In the genomic region with DNA sequence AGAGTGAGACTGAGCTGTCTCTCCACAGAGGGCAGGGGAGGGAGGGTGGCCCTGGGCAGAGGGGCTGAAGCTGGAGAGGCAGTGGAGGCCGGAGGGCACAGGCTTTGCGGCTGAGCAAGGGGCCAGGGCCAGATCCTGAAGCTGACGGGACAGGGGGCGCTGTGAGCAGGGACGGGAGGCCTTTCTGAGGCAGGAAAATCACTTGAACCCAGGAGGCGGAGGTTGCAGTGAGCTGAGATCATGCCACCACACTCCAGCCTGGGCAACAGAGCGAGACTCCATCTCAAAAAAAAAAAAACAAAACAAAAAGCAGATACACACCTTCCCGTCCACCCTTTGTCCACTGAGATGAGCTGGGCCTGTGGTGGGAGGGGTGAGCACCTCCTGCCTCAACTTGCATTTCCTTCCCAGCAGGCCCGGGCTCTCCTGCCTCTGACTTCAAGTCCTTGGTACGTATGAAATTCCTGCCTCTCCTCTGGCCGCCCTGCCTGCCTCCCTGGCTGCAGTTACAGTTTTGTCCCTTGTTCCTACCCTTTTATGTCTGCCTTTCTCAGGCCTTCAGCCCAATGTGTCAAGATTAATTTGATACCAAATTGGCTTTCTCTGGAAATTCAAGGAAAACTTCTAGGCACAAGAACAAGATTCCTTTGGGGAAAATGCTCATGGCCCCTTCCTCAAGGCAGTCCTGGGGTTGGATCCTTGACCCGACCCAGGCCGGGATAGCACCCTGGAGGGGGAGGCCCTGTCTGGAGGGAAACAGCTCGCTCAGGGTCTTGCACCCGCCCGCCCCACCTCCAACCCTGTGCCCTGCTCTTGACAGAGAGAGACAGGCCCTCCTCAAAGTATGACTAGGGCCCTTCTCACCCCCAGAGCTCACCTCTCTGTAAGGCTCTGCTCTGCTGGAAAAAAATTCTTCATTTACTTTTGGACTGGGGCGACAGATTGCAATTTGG, we compare ENCODE assay signal across 11 cellular contexts. TPM values are rescaled to one million over a fixed set of nuclear protein-coding genes. Genes with fewer than 3 reads are reported as not detected.
DNase-seq lines count a peak whose midpoint lies in the region; ATAC-seq and TF ChIP-seq lines count a peak whose summit lies in the region.
"Had no signal": no experiment of that assay in that cellular context is flagged by ENCODE, and none has a peak within 500 bp of the region (broad histone marks: within the 10 kb centered on the region; RNA-seq: fewer than 3 reads in every experiment).

No MANE protein-coding gene starts in this region.

- TF ChIP-seq CTCF in IMR-90 (conservative IDR thresholded peaks at IDR 0.05; ENCODE audit: low read depth, low read length) (no peak), endodermal cell (conservative IDR thresholded peaks at IDR 0.05) (peak; percentile 66), dorsolateral prefrontal cortex (IDR thresholded peaks at IDR 0.05 in 54 of 56, conservative IDR thresholded peaks at IDR 0.05 in 2 of 56; ENCODE audit: low read depth in 1 of 56, partially characterized antibody in 56 of 56) (no peak)

- peaks cover 23% of the 10 kb centered on the region for H3K9me1 ChIP-seq in IMR-90 (ENCODE audit: insufficient read depth, low read length)

- H3K4ac ChIP-seq in IMR-90 (ENCODE audit: low read depth, low read length) = peak overlapping the region; percentile 94
- peak overlapping the region; percentile 20 for H3K4ac ChIP-seq in mesendoderm (ENCODE audit: low read depth, low read length)

- DNase-seq in A172 (ENCODE audit: low spot score) (peak; percentile 82), IMR-90 (peak; percentile 87), endodermal cell (peak; percentile 90), mesendoderm (peak; percentile 95), NCI-H774 (lab: John Stamatoyannopoulos, UW) (no peak), dorsolateral prefrontal cortex (no peak)
- DNase-seq: effector memory CD4-positive, alpha-beta T cell; NCI-H524; occipital lobe had no signal

- H2BK5ac ChIP-seq in IMR-90 (ENCODE audit: low read depth, low read length, poor library complexity, severe bottlenecking) (peak overlapping the region; percentile 96), mesendoderm (ENCODE audit: low read length) (peak overlapping the region; percentile 19)

- H3K9ac ChIP-seq in IMR-90 (ENCODE audit: low read depth, low read length) (peak overlapping the region; percentile 69), endodermal cell (ENCODE audit: extremely low read depth, low read length, poor library complexity, severe bottlenecking) (peak overlapping the region; percentile 2), mesendoderm (ENCODE audit: low read length) (peak overlapping the region; percentile 40)

- H3K14ac ChIP-seq in IMR-90 (replicated peaks; ENCODE audit: low read depth, low read length) = peak overlapping the region; percentile 87

- no peaks in the 10 kb centered on the region for H3K9me3 Mint-ChIP-seq in endodermal cell

- peak overlapping the region; percentile 76 for H2BK20ac ChIP-seq in IMR-90 (ENCODE audit: low read depth, low read length)

- H2BK120ac ChIP-seq in IMR-90 (ENCODE audit: low read depth, low read length) (peak overlapping the region; percentile 97), mesendoderm (ENCODE audit: low read depth, low read length) (no peak overlapping the region)

- peak overlapping the region; percentile 99 for H4K91ac ChIP-seq in IMR-90 (ENCODE audit: insufficient read depth, low read depth, low read length)

- peak overlapping the region; percentile 78 for H3K18ac ChIP-seq in IMR-90 (ENCODE audit: low read depth, low read length)
- peak overlapping the region; percentile 16 for H3K18ac ChIP-seq in mesendoderm (ENCODE audit: low read length)

- H2BK15ac ChIP-seq in IMR-90 (ENCODE audit: low read depth, low read length) (peak overlapping the region; percentile 91; the same call in 2 of the 3 replicates), mesendoderm (replicated peaks; ENCODE audit: low read depth) (no peak overlapping the region)

- H3K4me3 ChIP-seq in IMR-90 (ENCODE audit: insufficient read depth, low read depth, low read length) = no peak overlapping the region
- H3K4me3 ChIP-seq in endodermal cell (ENCODE audit: low read length) = no peak overlapping the region
- H3K4me3 ChIP-seq in mesendoderm (ENCODE audit: low read length) = no peak overlapping the region
- H3K4me3 ChIP-seq in dorsolateral prefrontal cortex = no peak overlapping the region

- no peaks in the 10 kb centered on the region for H3K36me3 Mint-ChIP-seq in endodermal cell (ENCODE audit: low read depth)

- H3K56ac ChIP-seq in IMR-90 (ENCODE audit: extremely low read depth, insufficient read depth, low read length) (peak overlapping the region; percentile 86), mesendoderm (ENCODE audit: low read length) (peak overlapping the region; percentile 71)

- H2AFZ ChIP-seq in IMR-90 (replicated peaks; ENCODE audit: low read length, poor library complexity) = peak overlapping the region; percentile 86

- no peaks in the 10 kb centered on the region for H4K20me1 ChIP-seq in IMR-90 (ENCODE audit: insufficient read depth, low read length)

- 0 out of 4 replicates have a peak, but pooled peaks cover 0 to 4% of the 10 kb centered on the region in 2 experiments for H3K79me1 ChIP-seq in IMR-90 (ENCODE audit: low read depth in 1 of 2, low read length in 2 of 2)
- no peaks in the 10 kb centered on the region for H3K79me1 ChIP-seq in mesendoderm (ENCODE audit: low read length)

- WGBS in IMR-90 (ENCODE audit: extremely low coverage in 2 of 2, insufficient read length in 1 of 2), 2 experiments = 46% methylated on average over 6 of the region's 17 CpGs; no CpG with 5 or more reads in 1 of the 2 experiments
- 80 to 81% methylated on average over 11 to 17 of the region's 17 CpGs for WGBS in endodermal cell (ENCODE audit: insufficient coverage in 1 of 2, insufficient read length in 1 of 2), 2 experiments
- no CpG with 5 or more reads among the region's 17 CpGs for WGBS in mesendoderm (ENCODE audit: extremely low coverage, insufficient coverage, low lambda C conversion rate)

- H3K27me3 Mint-ChIP-seq in endodermal cell (ENCODE audit: insufficient read depth) = peaks cover 9% of the 10 kb centered on the region

- intact Hi-C loops in IMR-90 (cut with micrococcal nuclease) (loop anchor here (10.0 kb wide), 1 partner anchor 173 kb away; a partner anchor contains a TSS), dorsolateral prefrontal cortex (cut with DNase I) (no loop called here)

- no peaks in the 10 kb centered on the region for H3K36me3 ChIP-seq in IMR-90 (ENCODE audit: control insufficient read depth, insufficient read depth, low read length)
- no peaks in the 10 kb centered on the region for H3K36me3 ChIP-seq in endodermal cell (ENCODE audit: control insufficient read depth, insufficient read depth, low read length)
- H3K36me3 ChIP-seq in mesendoderm (ENCODE audit: control insufficient read depth, insufficient read depth, low read length) = no peaks in the 10 kb centered on the region

- H3K27ac ChIP-seq in IMR-90 (ENCODE audit: insufficient read depth, low read length) = peak overlapping the region; percentile 83
- H3K27ac ChIP-seq in endodermal cell (ENCODE audit: low read depth, low read length) = peak overlapping the region; percentile 59
- H3K27ac ChIP-seq in mesendoderm (ENCODE audit: low read depth, low read length) = peak overlapping the region; percentile 32
- H3K27ac ChIP-seq in dorsolateral prefrontal cortex = no peak overlapping the region

- in situ Hi-C loops in IMR-90 (cut with MboI; ENCODE audit: low sequenced_read_pairs) = no loop called here

- dilution Hi-C loops in IMR-90 (cut with HindIII; ENCODE audit: low sequenced_read_pairs, unreplicated experiment) = no loop called here

- peak; percentile 93 for ATAC-seq in IMR-90 (ENCODE audit: low read depth)
- ATAC-seq in HG02642 (IDR thresholded peaks at IDR 0.05; ENCODE audit: poor library complexity, unreplicated experiment) = no peak
- ATAC-seq in GM18870 (IDR thresholded peaks at IDR 0.05; ENCODE audit: unreplicated experiment) = no peak

- CTCF ChIA-PET in IMR-90 (lab: Yijun Ruan, JAX) = interaction anchor here (0.6 to 2.7 kb wide), 6 partner anchors 10 to 282 kb away, joined by 3 to 13 read pairs (median 3); a partner anchor contains a TSS

- H4K8ac ChIP-seq in IMR-90 (ENCODE audit: low read depth in 2 of 2, low read length in 2 of 2) (peak overlapping the region; percentile 77 to 96), mesendoderm (ENCODE audit: low read depth, low read length) (no peak overlapping the region)

- no TSS peak for BruUV-seq in IMR-90 (replicated peaks; lab: Mats Ljungman, UMichigan)

- TF ChIP-seq POLR2A in IMR-90 (IDR thresholded peaks at IDR 0.05; ENCODE audit: low read depth, low read length) = no peak

- H2AK9ac ChIP-seq in IMR-90 (replicated peaks; ENCODE audit: low read depth, low read length, poor library complexity) = peak overlapping the region; percentile 95

- H4K5ac ChIP-seq in IMR-90 (ENCODE audit: low read depth, low read length) (peak overlapping the region; percentile 79), mesendoderm (ENCODE audit: low read length) (no peak overlapping the region)

- peak overlapping the region; percentile 74 for H3K27ac Mint-ChIP-seq in endodermal cell

- H3K79me2 ChIP-seq in mesendoderm (ENCODE audit: control insufficient read depth, insufficient read depth, low read length) = no peaks in the 10 kb centered on the region

- peak overlapping the region; percentile 89 for H2AK5ac ChIP-seq in IMR-90 (ENCODE audit: low read depth, low read length)
- H2AK5ac ChIP-seq in mesendoderm (ENCODE audit: low read length) = no peak overlapping the region

- H3K9me3 ChIP-seq in IMR-90 (ENCODE audit: control insufficient read depth, insufficient read depth, low read length) = no peaks in the 10 kb centered on the region
- H3K9me3 ChIP-seq in endodermal cell (ENCODE audit: control insufficient read depth, low read length) = no peaks in the 10 kb centered on the region

- H3K23ac ChIP-seq in IMR-90 (ENCODE audit: low read depth, low read length) (peak overlapping the region; percentile 80), mesendoderm (ENCODE audit: low read length) (no peak overlapping the region)

- H3K27me3 ChIP-seq in IMR-90 (ENCODE audit: control insufficient read depth, insufficient read depth, low read length) (no peaks in the 10 kb centered on the region), endodermal cell (ENCODE audit: control insufficient read depth, insufficient read depth, low read length, poor library complexity, severe bottlenecking) (no peaks in the 10 kb centered on the region), mesendoderm (ENCODE audit: insufficient read depth, low read length, poor library complexity) (no peaks in the 10 kb centered on the region), dorsolateral prefrontal cortex (no peaks in the 10 kb centered on the region)

- H3K4me1 ChIP-seq in IMR-90 (ENCODE audit: control insufficient read depth, insufficient read depth, low read length) = peaks cover 27% of the 10 kb centered on the region
- H3K4me1 ChIP-seq in endodermal cell (ENCODE audit: control insufficient read depth, insufficient read depth, low read length) = no peaks in the 10 kb centered on the region
- peaks cover 2% of the 10 kb centered on the region for H3K4me1 ChIP-seq in mesendoderm (ENCODE audit: control insufficient read depth, low read depth, low read length)

- H3K4me2 ChIP-seq in IMR-90 (ENCODE audit: low read depth, low read length) (no peak overlapping the region), mesendoderm (ENCODE audit: low read length) (no peak overlapping the region)

- TF ChIP-seq RAD21 in IMR-90 (IDR thresholded peaks at IDR 0.05; ENCODE audit: low read length) = no peak

- H3K4me1 Mint-ChIP-seq in endodermal cell = peaks cover 12% of the 10 kb centered on the region

- POLR2A ChIA-PET in IMR-90 (lab: Charles Lee; ENCODE audit: unreplicated experiment) = interaction anchor here (0.5 kb wide), 2 partner anchors 41 to 458 kb away, joined by 3 to 7 read pairs; no protein-coding TSS in a partner anchor

- H3K4me3 Mint-ChIP-seq in endodermal cell = no peak overlapping the region

RNA-seq across cellular contexts. Expression of a gene that starts 11.2 kb away (rescaled TPM):
- total RNA-seq in A172 (2014; rRNA removed; shearing (Covaris generic)) = 0.38 and 2.3 TPM in 2 replicates
- 0.54 and 0.56 TPM in 2 replicates for total RNA-seq in IMR-90 (2012; rRNA removed)
- polyA plus RNA-seq in IMR-90 (2012; rRNA removed) = 11.3 and 12.2 TPM in 2 replicates
- 7.9 and 11.9 TPM in 2 replicates for polyA plus RNA-seq in IMR-90 (2012; cell fraction: cytosol; rRNA removed)
- polyA plus RNA-seq in IMR-90 (2012; cell fraction: nucleus; rRNA removed; ENCODE audit: low replicate concordance) = 44.4 and 63.5 TPM in 2 replicates
- total RNA-seq in endodermal cell = 1 to 10 TPM; 3.7 to 3.9 TPM
- polyA plus RNA-seq in endodermal cell (2013, experiment 1 of 2) = 2.9 TPM
- 1.5 TPM for polyA plus RNA-seq in endodermal cell (2013, experiment 2 of 2)
- polyA plus RNA-seq in mesendoderm (2013, experiment 1 of 2) = 1.8 TPM
- 2.3 TPM for polyA plus RNA-seq in mesendoderm (2013, experiment 2 of 2)
- 1 to 10 TPM in 102 of 120 experiments, under 1 TPM in 18; 0.25 to 8.0 (median 1.9) TPM for total RNA-seq in dorsolateral prefrontal cortex

RNA-seq across cellular contexts. Expression of a gene that starts 22.5 kb away (rescaled TPM):
- 0.55 TPM in 1 of 2 replicates, not detected in the other for total RNA-seq in A172 (2014; rRNA removed; shearing (Covaris generic))
- total RNA-seq in IMR-90 (2012; rRNA removed) (not detected in 2 replicates), endodermal cell (1 to 10 TPM in 1 of 2 donors, under 1 TPM in 1; 0.70 to 1.6 TPM), dorsolateral prefrontal cortex (1 to 10 TPM in 111 of 120 experiments, under 1 TPM in 1, not detected in 8; 0.99 to 5.8 (median 2.4) TPM)
- polyA plus RNA-seq in IMR-90 (2012; rRNA removed) = 0.26 TPM in 1 of 2 replicates, not detected in the other
- polyA plus RNA-seq in IMR-90 (2012; cell fraction: cytosol; rRNA removed) = 0.12 TPM in 1 of 2 replicates, not detected in the other
- polyA plus RNA-seq in IMR-90 (2012; cell fraction: nucleus; rRNA removed; ENCODE audit: low replicate concordance) = not detected in 2 replicates
- not detected for polyA plus RNA-seq in endodermal cell (2013, experiment 1 of 2)
- polyA plus RNA-seq in endodermal cell (2013, experiment 2 of 2) = not detected
- not detected for polyA plus RNA-seq in mesendoderm (2013, experiment 1 of 2)
- 0.24 TPM for polyA plus RNA-seq in mesendoderm (2013, experiment 2 of 2)

RNA-seq across cellular contexts. Expression of a gene that starts 30.1 kb away (rescaled TPM):
- 101 and 135 TPM in 2 replicates for total RNA-seq in A172 (2014; rRNA removed; shearing (Covaris generic))
- total RNA-seq in IMR-90 (2012; rRNA removed) (17.2 and 20.1 TPM in 2 replicates), endodermal cell (1 to 10 TPM; 4.8 to 5.6 TPM), dorsolateral prefrontal cortex (10 to 100 TPM in 117 of 120 experiments, 1 to 10 TPM in 3; 6.8 to 31.3 (median 17.2) TPM)
- 230 and 264 TPM in 2 replicates for polyA plus RNA-seq in IMR-90 (2012; rRNA removed)
- polyA plus RNA-seq in IMR-90 (2012; cell fraction: cytosol; rRNA removed) = 156 and 270 TPM in 2 replicates
- polyA plus RNA-seq in IMR-90 (2012; cell fraction: nucleus; rRNA removed; ENCODE audit: low replicate concordance) = 174 and 251 TPM in 2 replicates
- polyA plus RNA-seq in endodermal cell (2013, experiment 1 of 2) = 5.6 TPM
- 8.3 TPM for polyA plus RNA-seq in endodermal cell (2013, experiment 2 of 2)
- polyA plus RNA-seq in mesendoderm (2013, experiment 1 of 2) = 1.3 TPM
- 1.1 TPM for polyA plus RNA-seq in mesendoderm (2013, experiment 2 of 2)

RNA-seq across cellular contexts. Expression of a gene that starts 41.4 kb away (rescaled TPM):
- total RNA-seq in A172 (2014; rRNA removed; shearing (Covaris generic)) = 224 and 246 TPM in 2 replicates
- total RNA-seq in IMR-90 (2012; rRNA removed) (142 and 212 TPM in 2 replicates), endodermal cell (100 to 1,000 TPM; 133 to 173 TPM), dorsolateral prefrontal cortex (100 to 1,000 TPM in 19 of 120 experiments, 10 to 100 TPM in 101; 43.4 to 130 (median 70.6) TPM)
- 79.5 and 88.4 TPM in 2 replicates for polyA plus RNA-seq in IMR-90 (2012; rRNA removed)
- 32.7 and 42.7 TPM in 2 replicates for polyA plus RNA-seq in IMR-90 (2012; cell fraction: cytosol; rRNA removed)
- 327 and 737 TPM in 2 replicates for polyA plus RNA-seq in IMR-90 (2012; cell fraction: nucleus; rRNA removed; ENCODE audit: low replicate concordance)
- 132 TPM for polyA plus RNA-seq in endodermal cell (2013, experiment 1 of 2)
- polyA plus RNA-seq in endodermal cell (2013, experiment 2 of 2) = 134 TPM
- polyA plus RNA-seq in mesendoderm (2013, experiment 1 of 2) = 146 TPM
- polyA plus RNA-seq in mesendoderm (2013, experiment 2 of 2) = 147 TPM

RNA-seq across cellular contexts. Expression of a gene that starts 50.8 kb away (rescaled TPM):
- total RNA-seq in A172 (2014; rRNA removed; shearing (Covaris generic)) = 30.0 and 32.1 TPM in 2 replicates
- total RNA-seq in IMR-90 (2012; rRNA removed) (10.9 and 12.2 TPM in 2 replicates), endodermal cell (10 to 100 TPM; 32.9 to 39.4 TPM), dorsolateral prefrontal cortex (10 to 100 TPM; 30.3 to 63.1 (median 45.8) TPM)
- 20.4 and 21.8 TPM in 2 replicates for polyA plus RNA-seq in IMR-90 (2012; rRNA removed)
- polyA plus RNA-seq in IMR-90 (2012; cell fraction: cytosol; rRNA removed) = 16.2 and 18.1 TPM in 2 replicates
- polyA plus RNA-seq in IMR-90 (2012; cell fraction: nucleus; rRNA removed; ENCODE audit: low replicate concordance) = 16.1 and 19.7 TPM in 2 replicates
- 30.9 TPM for polyA plus RNA-seq in endodermal cell (2013, experiment 1 of 2)
- 25.5 TPM for polyA plus RNA-seq in endodermal cell (2013, experiment 2 of 2)
- 15.5 TPM for polyA plus RNA-seq in mesendoderm (2013, experiment 1 of 2)
- 16.6 TPM for polyA plus RNA-seq in mesendoderm (2013, experiment 2 of 2)

Comparison
In these comparisons a context has a peak if more than half of its experiments do, and no peak if none do; other contexts are left out.
1. DNase-seq: peak in A172 (single experiment), IMR-90 (single experiment), endodermal cell (single experiment) and mesendoderm (single experiment); none in NCI-H774 (single experiment) and dorsolateral prefrontal cortex (0 of 10).
2. H3K27ac ChIP-seq: peak in IMR-90 (single experiment), endodermal cell (single experiment) and mesendoderm (single experiment); none in dorsolateral prefrontal cortex (0 of 59).
3. H3K9ac ChIP-seq: peak in every context shown above with its lines; median percentile 69 in IMR-90; 40 in mesendoderm; 2 in endodermal cell.